9 cellular contexts compared by ENCODE assay signal in genomic region chr2:73291461-73292315, GRCh38. TPM values are rescaled to one million over a fixed set of nuclear protein-coding genes. Genes with fewer than 3 reads are reported as not detected.
A peak's percentile ranks its signal among the peaks of the same experiment; 100 is the strongest.
DNase-seq lines count a peak whose midpoint lies in the region; ATAC-seq, FAIRE-seq and TF ChIP-seq lines count a peak whose summit lies in the region.
"Had no signal": no experiment of that assay in that cellular context is flagged by ENCODE, and none has a peak within 500 bp of the region (broad histone marks: within the 10 kb centered on the region; RNA-seq: fewer than 3 reads in every experiment).

No MANE protein-coding gene starts in this region.

- H3F3A ChIP-seq in PC-3 (ENCODE audit: low read length, unreplicated experiment): no peaks in the 10 kb centered on the region

- no peak for ATAC-seq in central memory CD8-positive, alpha-beta T cell (replicated peaks; ENCODE audit: extremely low read depth, poor library complexity, severe bottlenecking)
- ATAC-seq in PC-3: no peak
- ATAC-seq in GM19395 (IDR thresholded peaks at IDR 0.05; ENCODE audit: unreplicated experiment): no peak

- peaks cover 10% of the 10 kb centered on the region for H3K36me3 Mint-ChIP-seq in central memory CD8-positive, alpha-beta T cell (ENCODE audit: insufficient read depth)
- H3K36me3 Mint-ChIP-seq in nephron progenitor cell (ENCODE audit: low read depth): no peaks in the 10 kb centered on the region

- peaks cover 9% of the 10 kb centered on the region for H3K4me1 Mint-ChIP-seq in central memory CD8-positive, alpha-beta T cell
- no peaks in the 10 kb centered on the region for H3K4me1 Mint-ChIP-seq in nephron progenitor cell

- H3K4me3 Mint-ChIP-seq in central memory CD8-positive, alpha-beta T cell: peak overlapping the region; percentile 72
- peak overlapping the region; percentile 66 for H3K4me3 Mint-ChIP-seq in nephron progenitor cell

- no peaks in the 10 kb centered on the region for H3K36me3 ChIP-seq in PC-3 (ENCODE audit: low read depth, low read length)

- DNase-seq in D721Med (ENCODE audit: insufficient read length, low spot score): peak; percentile 53
- peak; percentile 48 for DNase-seq in KBM-7
- no peak for DNase-seq in central memory CD8-positive, alpha-beta T cell (ENCODE audit: low spot score in 2 of 2)
- peak; percentile 51 for DNase-seq in nephron progenitor cell
- no peak for DNase-seq in PC-3
- no peak for DNase-seq in NOMO-1 treated with dmso at 0.1 percent for 144 hours (lab: John Stamatoyannopoulos, UW; ENCODE audit: unreplicated experiment)
- no peak for DNase-seq in effector CD4-positive, alpha-beta T cell

- no peak for FAIRE-seq in D721Med (lab: Jason Lieb, UNC)

- H3K27ac Mint-ChIP-seq in central memory CD8-positive, alpha-beta T cell (ENCODE audit: low read depth): peak overlapping the region; percentile 55
- H3K27ac Mint-ChIP-seq in nephron progenitor cell: no peak overlapping the region

- intact Hi-C loops in PC-3 (cut with micrococcal nuclease): no loop called here

- no TSS peak for BruUV-seq in PC-3 (replicated peaks; lab: Mats Ljungman, UMichigan)

- no peak overlapping the region for H3K9ac ChIP-seq in PC-3 (ENCODE audit: low read length)

- H3K79me2 ChIP-seq in PC-3 (ENCODE audit: low read length): no peaks in the 10 kb centered on the region

- H3K4me1 ChIP-seq in PC-3 (ENCODE audit: insufficient read depth, low read length): no peaks in the 10 kb centered on the region

- no peaks in the 10 kb centered on the region for H3K9me3 Mint-ChIP-seq in central memory CD8-positive, alpha-beta T cell
- no peaks in the 10 kb centered on the region for H3K9me3 Mint-ChIP-seq in nephron progenitor cell

- H3K27ac ChIP-seq in PC-3 (ENCODE audit: low read length): no peak overlapping the region

- no peaks in the 10 kb centered on the region for H4K20me1 ChIP-seq in PC-3 (ENCODE audit: low read length)

- peaks cover 56% of the 10 kb centered on the region for H3K27me3 Mint-ChIP-seq in central memory CD8-positive, alpha-beta T cell
- peaks cover 100% of the 10 kb centered on the region for H3K27me3 Mint-ChIP-seq in nephron progenitor cell (ENCODE audit: low read depth, poor library complexity)

- peaks cover 65% of the 10 kb centered on the region for H3K27me3 ChIP-seq in PC-3 (ENCODE audit: low read length)

- H3K9me3 ChIP-seq in PC-3 (ENCODE audit: low read length): no peaks in the 10 kb centered on the region

- in situ Hi-C loops in KBM-7 (cut with MboI; ENCODE audit: low pct_unique_long_range_greater_than_20kb, low sequenced_read_pairs): no loop called here

- no peak overlapping the region for H2AFZ ChIP-seq in PC-3 (ENCODE audit: low read length)

- CTCF ChIA-PET in PC-3 (lab: Charles Lee): no interaction called here

- no peak for TF ChIP-seq CTCF in D721Med (IDR thresholded peaks at IDR 0.05; ENCODE audit: insufficient read depth, missing control alignments)
- TF ChIP-seq CTCF in nephron progenitor cell (IDR thresholded peaks at IDR 0.05): no peak
- no peak for TF ChIP-seq CTCF in PC-3 (conservative IDR thresholded peaks at IDR 0.05; ENCODE audit: low read depth, low read length)

- no peak overlapping the region for H3K4me2 ChIP-seq in PC-3 (ENCODE audit: low read length)

- H3K9me2 ChIP-seq in PC-3 (replicated peaks; ENCODE audit: low read length): no peaks in the 10 kb centered on the region

- POLR2A ChIA-PET in PC-3 (lab: Charles Lee; ENCODE audit: unreplicated experiment): no interaction called here

- H3K4me3 ChIP-seq in PC-3 (ENCODE audit: low read length): no peak overlapping the region

RNA-seq across cellular contexts. Expression of gene EGR4, which starts 1.7 kb away (rescaled TPM):
- total RNA-seq in PC-3 (2014; rRNA removed): not detected in 2 replicates
- total RNA-seq: LHCN-M2 had no signal

RNA-seq across cellular contexts. Expression of gene FBXO41, which starts 7.4 kb away (rescaled TPM):
- total RNA-seq in PC-3 (2014; rRNA removed): 4.2 and 7.7 TPM in 2 replicates

RNA-seq across cellular contexts. Expression of gene CCT7, which starts 57.6 kb away (rescaled TPM):
- total RNA-seq in PC-3 (2014; rRNA removed): 517 and 538 TPM in 2 replicates

RNA-seq across cellular contexts. Expression of gene PRADC1, which starts 58.6 kb away (rescaled TPM):
- 62.5 and 65.7 TPM in 2 replicates for total RNA-seq in PC-3 (2014; rRNA removed)

Comparison
In these comparisons a context has a peak if more than half of its experiments do, and no peak if none do; other contexts are left out.
1. DNase-seq: peak in D721Med (single experiment), KBM-7 (single experiment) and nephron progenitor cell (single experiment); none in central memory CD8-positive, alpha-beta T cell (0 of 2), PC-3 (single experiment), NOMO-1 treated with dmso at 0.1 percent for 144 hours (single experiment) and effector CD4-positive, alpha-beta T cell (single experiment).